ENCODE assay signal across 2 cellular contexts in genomic region chr1:7983086-7983778, GRCh38.
TF ChIP-seq lines count a peak whose summit lies in the region.

No MANE protein-coding gene starts in this region.

TF ChIP-seq in A549, 52 proteins besides CTCF, POLR2A, EP300 and RAD21:
- TF ChIP-seq RNF2 (IDR thresholded peaks at IDR 0.05; ENCODE audit: borderline replicate concordance, low read depth) = no peak
- TF ChIP-seq TP53 (CRISPR knock-in tag; IDR thresholded peaks at IDR 0.05) = no peak
- TF ChIP-seq NR3C1 (IDR thresholded peaks at IDR 0.05) = no peak
- TF ChIP-seq CBX2 (IDR thresholded peaks at IDR 0.05; ENCODE audit: borderline replicate concordance, low read depth) = no peak
- TF ChIP-seq EHMT2 (IDR thresholded peaks at IDR 0.05; ENCODE audit: low read depth) = no peak
- TF ChIP-seq JUNB (IDR thresholded peaks at IDR 0.05) = no peak
- no peak for TF ChIP-seq MYC (IDR thresholded peaks at IDR 0.05; ENCODE audit: borderline replicate concordance, low read length)
- TF ChIP-seq USF2 (IDR thresholded peaks at IDR 0.05) = no peak
- no peak for TF ChIP-seq ZSCAN20 (CRISPR knock-in tag; IDR thresholded peaks at IDR 0.05)
- TF ChIP-seq NFE2L2 (conservative IDR thresholded peaks at IDR 0.05; ENCODE audit: low read length) = no peak
- TF ChIP-seq RCOR1 (IDR thresholded peaks at IDR 0.05; ENCODE audit: low read depth, low read length) = no peak
- no peak for TF ChIP-seq BHLHE40 (IDR thresholded peaks at IDR 0.05; ENCODE audit: low read depth, low read length)
- no peak for TF ChIP-seq REST (IDR thresholded peaks at IDR 0.05)
- no peak for TF ChIP-seq RARB (CRISPR knock-in tag; IDR thresholded peaks at IDR 0.05)
- TF ChIP-seq ESRRA (IDR thresholded peaks at IDR 0.05; ENCODE audit: borderline replicate concordance, low read length) = no peak
- TF ChIP-seq EHF (CRISPR knock-in tag; IDR thresholded peaks at IDR 0.05) = no peak
- TF ChIP-seq FOSL2 (IDR thresholded peaks at IDR 0.05) = no peak
- TF ChIP-seq FOSL2 (CRISPR knock-in tag; IDR thresholded peaks at IDR 0.05) = no peak
- no peak for TF ChIP-seq PHF8 (IDR thresholded peaks at IDR 0.05; ENCODE audit: borderline replicate concordance, low read depth)

TF ChIP-seq in IMR-90, 13 proteins besides CTCF, POLR2A, EP300 and RAD21:
- no peak for TF ChIP-seq MXI1 (IDR thresholded peaks at IDR 0.05; ENCODE audit: borderline replicate concordance, low read depth, low read length)
- no peak for TF ChIP-seq CHD1 (IDR thresholded peaks at IDR 0.05; ENCODE audit: low read depth, low read length)
- no peak for TF ChIP-seq SMC3 (IDR thresholded peaks at IDR 0.05; ENCODE audit: low read depth, low read length)
- no peak for TF ChIP-seq NFE2L2 (IDR thresholded peaks at IDR 0.05; ENCODE audit: low read depth, low read length)
- TF ChIP-seq MAZ (IDR thresholded peaks at IDR 0.05; ENCODE audit: borderline replicate concordance, low read depth, low read length) = no peak
- no peak for TF ChIP-seq BHLHE40 (IDR thresholded peaks at IDR 0.05; ENCODE audit: low read depth, low read length)
- TF ChIP-seq FOS (IDR thresholded peaks at IDR 0.05; ENCODE audit: low read depth, low read length) = no peak
- no peak for TF ChIP-seq RFX5 (IDR thresholded peaks at IDR 0.05; ENCODE audit: low read depth, low read length)
- no peak for TF ChIP-seq MAFK (IDR thresholded peaks at IDR 0.05; ENCODE audit: low read depth, low read length)
- TF ChIP-seq CEBPB (IDR thresholded peaks at IDR 0.05; ENCODE audit: low read depth, low read length) = no peak
- no peak for TF ChIP-seq ELK1 (IDR thresholded peaks at IDR 0.05; ENCODE audit: borderline replicate concordance, low read depth, low read length)
- TF ChIP-seq RCOR1 (IDR thresholded peaks at IDR 0.05; ENCODE audit: insufficient replicate concordance, low read length) = no peak
- no peak for TF ChIP-seq USF2 (IDR thresholded peaks at IDR 0.05; ENCODE audit: low read depth, low read length)
